Comparison of ENCODE assay signal across 16 cellular contexts in genomic region chr7:138814806-138815332, GRCh38. TPM values are rescaled to one million over a fixed set of nuclear protein-coding genes. Genes with fewer than 3 reads are reported as not detected.
"Had no signal": no experiment of that assay in that cellular context is flagged by ENCODE, and none has a peak within 500 bp of the region (broad histone marks: within the 10 kb centered on the region; RNA-seq: fewer than 3 reads in every experiment).

No MANE protein-coding gene starts in this region.

- H3K4me1 Mint-ChIP-seq: activated B cell treated with CpG ODN at 0.5 μM for 24 hours had no signal

- H3K36me3 Mint-ChIP-seq: T-cell had no signal

- H3K9me3 Mint-ChIP-seq: activated B cell treated with CpG ODN at 0.5 μM for 24 hours; activated naive CD8-positive, alpha-beta T cell treated with anti-CD3 and anti-CD28 coated beads, Interleukin-2, amount 50 U/mL, for 24 hours; activated T-cell treated with anti-CD3 and anti-CD28 coated beads, Interleukin-2, amount 50 U/mL, for 24 hours; T-cell had no signal

- H3K27ac Mint-ChIP-seq: activated B cell treated with CpG ODN at 0.5 μM for 24 hours; activated naive CD8-positive, alpha-beta T cell treated with anti-CD3 and anti-CD28 coated beads, Interleukin-2, amount 50 U/mL, for 24 hours; T-cell had no signal

- ATAC-seq: activated naive CD8-positive, alpha-beta T cell treated with anti-CD3 and anti-CD28 coated beads, Interleukin-2, amount 50 U/mL, for 24 hours; left cardiac atrium; naive thymus-derived CD4-positive, alpha-beta T cell; T-cell had no signal

- H3K4me3 Mint-ChIP-seq: activated B cell treated with CpG ODN at 0.5 μM for 24 hours; activated naive CD8-positive, alpha-beta T cell treated with anti-CD3 and anti-CD28 coated beads, Interleukin-2, amount 50 U/mL, for 24 hours; activated T-cell treated with anti-CD3 and anti-CD28 coated beads, Interleukin-2, amount 50 U/mL, for 24 hours; T-cell had no signal

- DNase-seq: activated B cell treated with CpG ODN at 0.5 μM for 24 hours; activated naive CD8-positive, alpha-beta T cell treated with anti-CD3 and anti-CD28 coated beads, Interleukin-2, amount 50 U/mL, for 24 hours; activated T-cell treated with anti-CD3 and anti-CD28 coated beads, Interleukin-2, amount 50 U/mL, for 24 hours; colonic mucosa; effector CD4-positive, alpha-beta T cell; erythroblast; hypothalamus; left cardiac atrium; naive thymus-derived CD4-positive, alpha-beta T cell; posterior cingulate gyrus; stimulated activated naive CD4-positive, alpha-beta T cell; T-cell; upper lobe of left lung had no signal

- H3K27me3 Mint-ChIP-seq: activated naive CD8-positive, alpha-beta T cell treated with anti-CD3 and anti-CD28 coated beads, Interleukin-2, amount 50 U/mL, for 24 hours; activated T-cell treated with anti-CD3 and anti-CD28 coated beads, Interleukin-2, amount 50 U/mL, for 24 hours; T-cell had no signal

RNA-seq across cellular contexts. Expression of gene ATP6V0A4, which starts 16.9 kb away (rescaled TPM):
- total RNA-seq: activated B cell treated with CpG ODN at 0.5 μM for 24 hours; colonic mucosa; glomerular endothelial cell; left cardiac atrium; naive thymus-derived CD4-positive, alpha-beta T cell; right atrium auricular region; T-cell had no signal

RNA-seq across cellular contexts. Expression of gene TMEM213, which starts 17.1 kb away (rescaled TPM):
- total RNA-seq: activated B cell treated with CpG ODN at 0.5 μM for 24 hours, astrocyte, colonic mucosa, glomerular endothelial cell, left cardiac atrium, right atrium auricular region, T-cell had no signal
